Comparison of ENCODE assay signal across 33 cellular contexts in the genomic region with DNA sequence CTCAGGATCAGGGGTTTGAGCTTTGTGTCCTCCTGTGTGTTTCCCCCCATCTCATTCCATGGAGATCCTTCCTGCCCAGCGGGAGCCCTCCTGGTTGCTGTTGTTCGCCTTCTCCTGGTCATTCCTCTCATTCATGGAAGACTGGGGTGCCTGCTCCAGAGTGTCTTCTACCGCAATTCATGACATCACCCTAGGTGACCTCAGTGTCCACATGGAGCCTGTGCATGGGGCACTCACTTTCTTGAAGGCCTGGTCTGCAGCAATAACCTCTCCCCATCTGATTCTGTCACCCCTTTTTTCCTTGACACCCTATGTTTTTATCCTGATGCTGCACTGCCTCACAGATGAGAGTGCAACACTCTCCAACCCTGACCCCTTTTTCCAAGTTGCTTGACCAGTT.
"Had no signal": no experiment of that assay in that cellular context is flagged by ENCODE, and none has a peak within 500 bp of the region (broad histone marks: within the 10 kb centered on the region; RNA-seq: fewer than 3 reads in every experiment).

No MANE protein-coding gene starts in this region.

- H3K27me3 Mint-ChIP-seq: activated naive CD8-positive, alpha-beta T cell treated with anti-CD3 and anti-CD28 coated beads for 36 hours; naive B cell; stimulated activated naive CD8-positive, alpha-beta T cell treated with anti-CD3 and anti-CD28 coated beads, Interleukin-15, amount 100 ng/mL, for 72 hours had no signal

- H3K9me3 ChIP-seq: breast epithelium, neutrophil, ovary, upper lobe of right lung had no signal

- DNase-seq: activated CD4-positive, alpha-beta T cell treated with anti-CD3 and anti-CD28 coated beads for 4 hours; activated CD4-positive, alpha-beta T cell treated with anti-CD3 and anti-CD28 coated beads, Interleukin-2, amount 50 U/mL, for 4 hours; activated CD4-positive, CD25-positive, alpha-beta regulatory T cell; activated effector memory CD4-positive, alpha-beta T cell treated with Interleukin-2 at 50 U/mL for 16 hours; activated naive CD4-positive, alpha-beta T cell treated with anti-CD3 and anti-CD28 coated beads for 36 hours; activated naive CD8-positive, alpha-beta T cell treated with anti-CD3 and anti-CD28 coated beads for 36 hours; activated T-cell treated with anti-CD3 and anti-CD28 coated beads for 4 hours; amniotic stem cell; central memory CD4-positive, alpha-beta T cell; endodermal cell; foreskin fibroblast; head of caudate nucleus; hypothalamus; immature natural killer cell; kidney; left colon; mammary epithelial cell; naive B cell; nephron progenitor cell; ovary; stimulated activated CD4-positive, alpha-beta T cell treated with anti-CD3 and anti-CD28 coated beads, Interleukin-4, amount 100 ng/mL, for 24 hours; stimulated activated naive CD8-positive, alpha-beta T cell treated with anti-CD3 and anti-CD28 coated beads, Interleukin-15, amount 100 ng/mL, for 72 hours; substantia nigra; upper lobe of right lung had no signal

- H3K36me3 ChIP-seq: breast epithelium, neutrophil, ovary, upper lobe of right lung had no signal

- H3K36me3 Mint-ChIP-seq: mesothelial cell of epicardium; naive B cell; stimulated activated effector memory CD8-positive, alpha-beta T cell treated with anti-CD3 and anti-CD28 coated beads, Interleukin-12 subunit alpha, Interleukin-12 subunit beta, amount 100 ng/mL, for 72 hours had no signal

- H3K4me3 Mint-ChIP-seq: activated naive CD4-positive, alpha-beta T cell treated with anti-CD3 and anti-CD28 coated beads for 36 hours; activated naive CD8-positive, alpha-beta T cell treated with anti-CD3 and anti-CD28 coated beads for 36 hours; endodermal cell; immature natural killer cell; mesothelial cell of epicardium; nephron progenitor cell; stimulated activated effector memory CD8-positive, alpha-beta T cell treated with anti-CD3 and anti-CD28 coated beads, Interleukin-12 subunit alpha, Interleukin-12 subunit beta, amount 100 ng/mL, for 72 hours; stimulated activated naive CD8-positive, alpha-beta T cell treated with anti-CD3 and anti-CD28 coated beads, Interleukin-15, amount 100 ng/mL, for 72 hours; T-helper 2 cell treated with Interferon-gamma antibody and Interleukin-4, amounts not matched to agents 5 μg/mL and 100 μg/mL, for 36 hours had no signal

- ATAC-seq: esophagus mucosa; left colon; sciatic nerve; stimulated activated effector memory CD8-positive, alpha-beta T cell treated with anti-CD3 and anti-CD28 coated beads, Interleukin-12 subunit alpha, Interleukin-12 subunit beta, amount 100 ng/mL, for 72 hours; stimulated activated naive CD8-positive, alpha-beta T cell treated with anti-CD3 and anti-CD28 coated beads, Interleukin-15, amount 100 ng/mL, for 72 hours; upper lobe of right lung had no signal

- H3K27ac ChIP-seq: breast epithelium, neutrophil, ovary, upper lobe of right lung had no signal

- H3K4me3 ChIP-seq: breast epithelium, ovary, upper lobe of right lung had no signal

- H3K9me3 Mint-ChIP-seq: activated naive CD4-positive, alpha-beta T cell treated with anti-CD3 and anti-CD28 coated beads for 36 hours; activated naive CD8-positive, alpha-beta T cell treated with anti-CD3 and anti-CD28 coated beads for 36 hours; endodermal cell; immature natural killer cell; mesothelial cell of epicardium; naive B cell; nephron progenitor cell; stimulated activated effector memory CD8-positive, alpha-beta T cell treated with anti-CD3 and anti-CD28 coated beads, Interleukin-12 subunit alpha, Interleukin-12 subunit beta, amount 100 ng/mL, for 72 hours; stimulated activated naive CD8-positive, alpha-beta T cell treated with anti-CD3 and anti-CD28 coated beads, Interleukin-15, amount 100 ng/mL, for 72 hours; T-helper 2 cell treated with Interferon-gamma antibody and Interleukin-4, amounts not matched to agents 5 μg/mL and 100 μg/mL, for 36 hours had no signal

- FAIRE-seq: kidney, small intestine had no signal

- H3K27ac Mint-ChIP-seq: activated naive CD4-positive, alpha-beta T cell treated with anti-CD3 and anti-CD28 coated beads for 36 hours; activated naive CD8-positive, alpha-beta T cell treated with anti-CD3 and anti-CD28 coated beads for 36 hours; endodermal cell; mesothelial cell of epicardium; nephron progenitor cell; progenitor cell of endocrine pancreas; T-helper 2 cell treated with Interferon-gamma antibody and Interleukin-4, amounts not matched to agents 5 μg/mL and 100 μg/mL, for 36 hours had no signal

- H3K27me3 ChIP-seq: breast epithelium, neutrophil, ovary, upper lobe of right lung had no signal
